Comparison of ENCODE assay signal across 18 cellular contexts in genomic region chr10:44056206-44056605, GRCh38.
DNase-seq lines count a peak whose midpoint lies in the region; TF ChIP-seq lines count a peak whose summit lies in the region.
"Had no signal": no experiment of that assay in that cellular context is flagged by ENCODE, and none has a peak within 500 bp of the region (broad histone marks: within the 10 kb centered on the region; RNA-seq: fewer than 3 reads in every experiment).

No MANE protein-coding gene starts in this region.

- peak; percentile 27 for TF ChIP-seq CTCF in AG09319 (IDR thresholded peaks at IDR 0.05; ENCODE audit: low read depth, low read length)
- TF ChIP-seq CTCF in BJ (IDR thresholded peaks at IDR 0.05; ENCODE audit: insufficient read depth, low read depth, low read length) = peak; percentile 28; the same call in 1 of the 2 replicates
- TF ChIP-seq CTCF in fibroblast of mammary gland (conservative IDR thresholded peaks at IDR 0.05; ENCODE audit: control insufficient read depth, insufficient read depth, low read depth, low read length) = no peak
- TF ChIP-seq CTCF in progenitor cell of endocrine pancreas (IDR thresholded peaks at IDR 0.05; ENCODE audit: unreplicated experiment) = no peak

- DNase-seq in AG09319 (ENCODE audit: extremely low read depth, low read depth) = peak; percentile 61
- DNase-seq in BJ (ENCODE audit: low read depth) = no peak
- peak; percentile 32 for DNase-seq in fibroblast of mammary gland (ENCODE audit: low read depth)
- no peak for DNase-seq in progenitor cell of endocrine pancreas (ENCODE audit: low spot score, unreplicated experiment)
- no peak for DNase-seq in cerebellum (ENCODE audit: low spot score)
- DNase-seq in CD8-positive, alpha-beta memory T cell = no peak
- DNase-seq in amniotic stem cell (lab: John Stamatoyannopoulos, UW) = no peak
- DNase-seq: DND-41, IMR-90, NCI-H187, NCI-H226, NCI-H526, PC-3, RPMI8226, SJCRH30 had no signal

- H3K36me3 ChIP-seq in BJ (ENCODE audit: control insufficient read depth, insufficient read depth, low read length) = no peaks in the 10 kb centered on the region
- H3K36me3 ChIP-seq in CD8-positive, alpha-beta memory T cell (ENCODE audit: insufficient read depth, low read length) = no peaks in the 10 kb centered on the region
- H3K36me3 ChIP-seq: HAP-1, SJCRH30 had no signal

- H3K36me3 Mint-ChIP-seq in progenitor cell of endocrine pancreas (ENCODE audit: insufficient read depth) = no peaks in the 10 kb centered on the region
- H3K36me3 Mint-ChIP-seq in CD8-positive, alpha-beta memory T cell = no peaks in the 10 kb centered on the region
- H3K36me3 Mint-ChIP-seq: CD14-positive monocyte had no signal

- peaks cover 19% of the 10 kb centered on the region for H3K4me1 Mint-ChIP-seq in progenitor cell of endocrine pancreas (ENCODE audit: low read depth)
- no peaks in the 10 kb centered on the region for H3K4me1 Mint-ChIP-seq in CD8-positive, alpha-beta memory T cell
- H3K4me1 Mint-ChIP-seq: CD14-positive monocyte had no signal

- H3K4me3 ChIP-seq in BJ (ENCODE audit: low read depth, low read length) = no peak overlapping the region
- H3K4me3 ChIP-seq in fibroblast of mammary gland (ENCODE audit: control insufficient read depth, low read depth, low read length) = no peak overlapping the region
- H3K4me3 ChIP-seq in CD8-positive, alpha-beta memory T cell (ENCODE audit: low read length) = no peak overlapping the region
- H3K4me3 ChIP-seq: A549, HAP-1, SJCRH30 had no signal

- no peaks in the 10 kb centered on the region for H3K4me1 ChIP-seq in CD8-positive, alpha-beta memory T cell (ENCODE audit: insufficient read depth, low read length)
- H3K4me1 ChIP-seq: A549, HAP-1, SJCRH30 had no signal

- POLR2A ChIA-PET in BJ (lab: Charles Lee) = no interaction called here
- POLR2A ChIA-PET in CD8-positive, alpha-beta memory T cell (lab: Charles Lee) = no interaction called here

- no peaks in the 10 kb centered on the region for H3K27me3 ChIP-seq in BJ (ENCODE audit: control insufficient read depth, insufficient read depth, low read length)
- H3K27me3 ChIP-seq in CD8-positive, alpha-beta memory T cell (ENCODE audit: insufficient read depth, low read length, poor library complexity, severe bottlenecking) = no peaks in the 10 kb centered on the region
- H3K27me3 ChIP-seq: SJCRH30 had no signal

- no peaks in the 10 kb centered on the region for H3K9me3 ChIP-seq in CD8-positive, alpha-beta memory T cell (ENCODE audit: low read length)
- H3K9me3 ChIP-seq: A549, HAP-1, SJCRH30 had no signal

- no peak overlapping the region for H3K4me3 Mint-ChIP-seq in progenitor cell of endocrine pancreas (ENCODE audit: low read depth)
- H3K4me3 Mint-ChIP-seq in CD8-positive, alpha-beta memory T cell = no peak overlapping the region
- H3K4me3 Mint-ChIP-seq: CD14-positive monocyte had no signal

- peak overlapping the region; percentile 34 for H3K27ac Mint-ChIP-seq in progenitor cell of endocrine pancreas
- no peak overlapping the region for H3K27ac Mint-ChIP-seq in CD8-positive, alpha-beta memory T cell

- CTCF ChIA-PET in BJ (lab: Yijun Ruan, JAX) = interaction anchor here (1.1 kb wide), 1 partner anchor 10 kb away, joined by 4 read pairs; no protein-coding TSS in a partner anchor
- CTCF ChIA-PET in CD8-positive, alpha-beta memory T cell (lab: Charles Lee) = no interaction called here

- H3K9me3 Mint-ChIP-seq in progenitor cell of endocrine pancreas (ENCODE audit: low read depth) = no peaks in the 10 kb centered on the region
- H3K9me3 Mint-ChIP-seq in CD8-positive, alpha-beta memory T cell = no peaks in the 10 kb centered on the region

- H3K27ac ChIP-seq in CD8-positive, alpha-beta memory T cell (ENCODE audit: low read depth, low read length) = no peak overlapping the region
- H3K27ac ChIP-seq: A549, SJCRH30 had no signal

- peaks cover 40% of the 10 kb centered on the region for H3K27me3 Mint-ChIP-seq in progenitor cell of endocrine pancreas
- H3K27me3 Mint-ChIP-seq in CD8-positive, alpha-beta memory T cell = peaks cover 13 to 35% of the 10 kb centered on the region in 2 donors

Comparison
In these comparisons a context has a peak if more than half of its experiments do, and no peak if none do; other contexts are left out.
1. DNase-seq: peak in AG09319 (single experiment) and fibroblast of mammary gland (single experiment); none in BJ (single experiment), progenitor cell of endocrine pancreas (single experiment), cerebellum (single experiment), CD8-positive, alpha-beta memory T cell (0 of 5) and amniotic stem cell (single experiment).
2. CTCF ChIP-seq: peak in AG09319 (single experiment) and BJ (single experiment); none in fibroblast of mammary gland (single experiment) and progenitor cell of endocrine pancreas (single experiment).